1 cellular context compared by ENCODE assay signal in the genomic region with DNA sequence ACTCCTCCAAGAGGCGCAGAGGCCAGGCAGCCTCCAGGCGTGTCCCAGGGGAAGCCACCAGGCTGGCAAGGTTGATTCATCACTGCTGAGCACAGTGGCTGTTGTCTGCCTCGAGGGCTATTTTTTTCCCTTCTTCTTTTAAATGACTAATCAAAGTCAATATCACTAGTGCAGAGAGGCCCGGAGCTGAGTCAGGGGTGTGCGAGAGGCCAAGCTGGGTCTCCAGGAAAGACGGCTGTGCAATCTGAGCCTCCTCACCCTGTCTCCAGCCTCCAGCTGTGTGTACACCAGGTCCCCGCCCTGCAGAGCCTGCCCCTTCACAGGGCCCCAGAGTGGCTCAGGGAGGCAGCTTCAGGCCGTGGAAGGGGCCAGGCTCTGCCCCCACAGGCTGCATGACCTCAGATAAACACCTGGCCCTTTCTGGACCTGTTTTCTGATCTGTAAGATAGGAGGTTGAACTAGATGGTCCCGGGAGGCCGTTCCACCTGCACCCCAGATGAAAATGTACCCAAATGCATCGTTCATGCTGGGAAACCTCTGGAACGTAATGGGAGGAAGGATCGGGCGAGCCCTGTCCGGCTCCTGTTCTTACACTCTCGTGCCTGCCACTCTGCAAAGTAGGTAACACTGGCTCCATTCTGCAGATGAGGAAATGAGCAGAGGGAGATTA.
TF ChIP-seq lines count a peak whose summit lies in the region.

No MANE protein-coding gene starts in this region.

TF ChIP-seq in HepG2, 621 proteins besides CTCF, POLR2A, EP300 and RAD21 (continued from another document and continues in another):
- TF ChIP-seq PAXIP1 (CRISPR knock-in tag; conservative IDR thresholded peaks at IDR 0.05), result peak; percentile 87
- no peak for TF ChIP-seq ZFP90 (CRISPR knock-in tag; IDR thresholded peaks at IDR 0.05; ENCODE audit: borderline replicate concordance)
- TF ChIP-seq KDM2A (CRISPR knock-in tag; IDR thresholded peaks at IDR 0.05; ENCODE audit: borderline replicate concordance, low read depth), result 0 out of 2 replicates have a peak, but pooled peaks have one; percentile 47
- TF ChIP-seq FOSL1 (CRISPR knock-in tag; IDR thresholded peaks at IDR 0.05; ENCODE audit: borderline replicate concordance), result peak; percentile 56; the same call in 1 of the 2 replicates
- TF ChIP-seq, protein P1, sequence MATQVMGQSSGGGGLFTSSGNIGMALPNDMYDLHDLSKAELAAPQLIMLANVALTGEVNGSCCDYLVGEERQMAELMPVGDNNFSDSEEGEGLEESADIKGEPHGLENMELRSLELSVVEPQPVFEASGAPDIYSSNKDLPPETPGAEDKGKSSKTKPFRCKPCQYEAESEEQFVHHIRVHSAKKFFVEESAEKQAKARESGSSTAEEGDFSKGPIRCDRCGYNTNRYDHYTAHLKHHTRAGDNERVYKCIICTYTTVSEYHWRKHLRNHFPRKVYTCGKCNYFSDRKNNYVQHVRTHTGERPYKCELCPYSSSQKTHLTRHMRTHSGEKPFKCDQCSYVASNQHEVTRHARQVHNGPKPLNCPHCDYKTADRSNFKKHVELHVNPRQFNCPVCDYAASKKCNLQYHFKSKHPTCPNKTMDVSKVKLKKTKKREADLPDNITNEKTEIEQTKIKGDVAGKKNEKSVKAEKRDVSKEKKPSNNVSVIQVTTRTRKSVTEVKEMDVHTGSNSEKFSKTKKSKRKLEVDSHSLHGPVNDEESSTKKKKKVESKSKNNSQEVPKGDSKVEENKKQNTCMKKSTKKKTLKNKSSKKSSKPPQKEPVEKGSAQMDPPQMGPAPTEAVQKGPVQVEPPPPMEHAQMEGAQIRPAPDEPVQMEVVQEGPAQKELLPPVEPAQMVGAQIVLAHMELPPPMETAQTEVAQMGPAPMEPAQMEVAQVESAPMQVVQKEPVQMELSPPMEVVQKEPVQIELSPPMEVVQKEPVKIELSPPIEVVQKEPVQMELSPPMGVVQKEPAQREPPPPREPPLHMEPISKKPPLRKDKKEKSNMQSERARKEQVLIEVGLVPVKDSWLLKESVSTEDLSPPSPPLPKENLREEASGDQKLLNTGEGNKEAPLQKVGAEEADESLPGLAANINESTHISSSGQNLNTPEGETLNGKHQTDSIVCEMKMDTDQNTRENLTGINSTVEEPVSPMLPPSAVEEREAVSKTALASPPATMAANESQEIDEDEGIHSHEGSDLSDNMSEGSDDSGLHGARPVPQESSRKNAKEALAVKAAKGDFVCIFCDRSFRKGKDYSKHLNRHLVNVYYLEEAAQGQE (IDR thresholded peaks at IDR 0.05; ENCODE audit: borderline replicate concordance in 1 of 2, low read depth in 1 of 2, low read length in 2 of 2), result peak in 1 of 2 experiments; percentile 56; a peak in 1 of 4 replicates
- TF ChIP-seq, protein P2, sequence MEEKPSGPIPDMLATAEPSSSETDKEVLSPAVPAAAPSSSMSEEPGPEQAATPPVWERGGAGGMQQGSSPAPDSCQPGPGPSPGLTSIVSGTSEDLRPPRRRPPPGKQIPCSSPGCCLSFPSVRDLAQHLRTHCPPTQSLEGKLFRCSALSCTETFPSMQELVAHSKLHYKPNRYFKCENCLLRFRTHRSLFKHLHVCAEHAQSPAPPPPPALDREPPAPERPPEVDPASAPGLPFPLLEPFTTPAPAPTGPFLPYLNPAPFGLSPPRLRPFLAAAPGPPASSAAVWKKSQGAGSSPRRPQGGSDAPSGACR (CRISPR knock-in tag; IDR thresholded peaks at IDR 0.05), result no peak
- TF ChIP-seq, protein P3, sequence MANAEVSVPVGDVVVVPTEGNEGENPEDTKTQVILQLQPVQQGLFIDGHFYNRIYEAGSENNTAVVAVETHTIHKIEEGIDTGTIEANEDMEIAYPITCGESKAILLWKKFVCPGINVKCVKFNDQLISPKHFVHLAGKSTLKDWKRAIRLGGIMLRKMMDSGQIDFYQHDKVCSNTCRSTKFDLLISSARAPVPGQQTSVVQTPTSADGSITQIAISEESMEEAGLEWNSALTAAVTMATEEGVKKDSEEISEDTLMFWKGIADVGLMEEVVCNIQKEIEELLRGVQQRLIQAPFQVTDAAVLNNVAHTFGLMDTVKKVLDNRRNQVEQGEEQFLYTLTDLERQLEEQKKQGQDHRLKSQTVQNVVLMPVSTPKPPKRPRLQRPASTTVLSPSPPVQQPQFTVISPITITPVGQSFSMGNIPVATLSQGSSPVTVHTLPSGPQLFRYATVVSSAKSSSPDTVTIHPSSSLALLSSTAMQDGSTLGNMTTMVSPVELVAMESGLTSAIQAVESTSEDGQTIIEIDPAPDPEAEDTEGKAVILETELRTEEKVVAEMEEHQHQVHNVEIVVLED (CRISPR knock-in tag; IDR thresholded peaks at IDR 0.05; ENCODE audit: borderline replicate concordance), result peak; percentile 29; the same call in 1 of the 2 replicates
- TF ChIP-seq ZNF558 (CRISPR knock-in tag; IDR thresholded peaks at IDR 0.05; ENCODE audit: borderline replicate concordance), result no peak
- TF ChIP-seq, protein P4, sequence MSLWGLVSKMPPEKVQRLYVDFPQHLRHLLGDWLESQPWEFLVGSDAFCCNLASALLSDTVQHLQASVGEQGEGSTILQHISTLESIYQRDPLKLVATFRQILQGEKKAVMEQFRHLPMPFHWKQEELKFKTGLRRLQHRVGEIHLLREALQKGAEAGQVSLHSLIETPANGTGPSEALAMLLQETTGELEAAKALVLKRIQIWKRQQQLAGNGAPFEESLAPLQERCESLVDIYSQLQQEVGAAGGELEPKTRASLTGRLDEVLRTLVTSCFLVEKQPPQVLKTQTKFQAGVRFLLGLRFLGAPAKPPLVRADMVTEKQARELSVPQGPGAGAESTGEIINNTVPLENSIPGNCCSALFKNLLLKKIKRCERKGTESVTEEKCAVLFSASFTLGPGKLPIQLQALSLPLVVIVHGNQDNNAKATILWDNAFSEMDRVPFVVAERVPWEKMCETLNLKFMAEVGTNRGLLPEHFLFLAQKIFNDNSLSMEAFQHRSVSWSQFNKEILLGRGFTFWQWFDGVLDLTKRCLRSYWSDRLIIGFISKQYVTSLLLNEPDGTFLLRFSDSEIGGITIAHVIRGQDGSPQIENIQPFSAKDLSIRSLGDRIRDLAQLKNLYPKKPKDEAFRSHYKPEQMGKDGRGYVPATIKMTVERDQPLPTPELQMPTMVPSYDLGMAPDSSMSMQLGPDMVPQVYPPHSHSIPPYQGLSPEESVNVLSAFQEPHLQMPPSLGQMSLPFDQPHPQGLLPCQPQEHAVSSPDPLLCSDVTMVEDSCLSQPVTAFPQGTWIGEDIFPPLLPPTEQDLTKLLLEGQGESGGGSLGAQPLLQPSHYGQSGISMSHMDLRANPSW (CRISPR knock-in tag; IDR thresholded peaks at IDR 0.05; ENCODE audit: borderline replicate concordance), result no peak
- TF ChIP-seq ZNF556 (CRISPR knock-in tag; IDR thresholded peaks at IDR 0.05; ENCODE audit: borderline replicate concordance), result no peak
- TF ChIP-seq, protein P5, sequence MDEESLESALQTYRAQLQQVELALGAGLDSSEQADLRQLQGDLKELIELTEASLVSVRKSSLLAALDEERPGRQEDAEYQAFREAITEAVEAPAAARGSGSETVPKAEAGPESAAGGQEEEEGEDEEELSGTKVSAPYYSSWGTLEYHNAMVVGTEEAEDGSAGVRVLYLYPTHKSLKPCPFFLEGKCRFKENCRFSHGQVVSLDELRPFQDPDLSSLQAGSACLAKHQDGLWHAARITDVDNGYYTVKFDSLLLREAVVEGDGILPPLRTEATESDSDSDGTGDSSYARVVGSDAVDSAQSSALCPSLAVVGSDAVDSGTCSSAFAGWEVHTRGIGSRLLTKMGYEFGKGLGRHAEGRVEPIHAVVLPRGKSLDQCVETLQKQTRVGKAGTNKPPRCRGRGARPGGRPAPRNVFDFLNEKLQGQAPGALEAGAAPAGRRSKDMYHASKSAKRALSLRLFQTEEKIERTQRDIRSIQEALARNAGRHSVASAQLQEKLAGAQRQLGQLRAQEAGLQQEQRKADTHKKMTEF (CRISPR knock-in tag; IDR thresholded peaks at IDR 0.05), result peak; percentile 91
- peak; percentile 63; the same call in 1 of the 2 replicates for TF ChIP-seq FOXO1 (CRISPR knock-in tag; IDR thresholded peaks at IDR 0.05)
- TF ChIP-seq ZNF598 (CRISPR knock-in tag; IDR thresholded peaks at IDR 0.05; ENCODE audit: borderline replicate concordance), result peak; percentile 51; the same call in 1 of the 2 replicates
- TF ChIP-seq, protein P6, sequence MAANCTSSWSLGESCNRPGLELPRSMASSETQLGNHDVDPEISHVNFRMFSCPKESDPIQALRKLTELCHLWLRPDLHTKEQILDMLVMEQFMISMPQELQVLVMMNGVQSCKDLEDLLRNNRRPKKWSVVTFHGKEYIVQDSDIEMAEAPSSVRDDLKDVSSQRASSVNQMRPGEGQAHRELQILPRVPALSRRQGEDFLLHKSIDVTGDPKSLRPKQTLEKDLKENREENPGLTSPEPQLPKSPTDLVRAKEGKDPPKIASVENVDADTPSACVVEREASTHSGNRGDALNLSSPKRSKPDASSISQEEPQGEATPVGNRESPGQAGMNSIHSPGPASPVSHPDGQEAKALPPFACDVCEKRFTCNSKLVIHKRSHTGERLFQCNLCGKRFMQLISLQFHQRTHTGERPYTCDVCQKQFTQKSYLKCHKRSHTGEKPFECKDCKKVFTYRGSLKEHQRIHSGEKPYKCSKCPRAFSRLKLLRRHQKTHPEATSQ (CRISPR knock-in tag; IDR thresholded peaks at IDR 0.05; ENCODE audit: borderline replicate concordance), result no peak
- 0 out of 2 replicates have a peak, but pooled peaks have one; percentile 53 for TF ChIP-seq REPIN1 (CRISPR knock-in tag; IDR thresholded peaks at IDR 0.05; ENCODE audit: borderline replicate concordance, low read depth)
- peak; percentile 56; the same call in 1 of the 3 replicates for TF ChIP-seq MXI1 (IDR thresholded peaks at IDR 0.05; ENCODE audit: borderline replicate concordance, low read depth, low read length)
- TF ChIP-seq MTF2 (CRISPR knock-in tag; IDR thresholded peaks at IDR 0.05; ENCODE audit: borderline replicate concordance), result no peak
- no peak for TF ChIP-seq POLR2G (IDR thresholded peaks at IDR 0.05; ENCODE audit: low read depth, low read length)
- TF ChIP-seq PHF8 (CRISPR knock-in tag; IDR thresholded peaks at IDR 0.05), result 0 out of 2 replicates have a peak, but pooled peaks have one; percentile 15
- TF ChIP-seq HOXA5 (CRISPR knock-in tag; IDR thresholded peaks at IDR 0.05), result no peak
- peak; percentile 52 to 72; a peak in 3 of 4 replicates for TF ChIP-seq NR2F1 (CRISPR knock-in tag; IDR thresholded peaks at IDR 0.05)
- no peak for TF ChIP-seq ZNF33B (CRISPR knock-in tag; IDR thresholded peaks at IDR 0.05)
- no peak for TF ChIP-seq IRF1 (CRISPR knock-in tag; IDR thresholded peaks at IDR 0.05; ENCODE audit: low read depth)
- TF ChIP-seq, protein P7, sequence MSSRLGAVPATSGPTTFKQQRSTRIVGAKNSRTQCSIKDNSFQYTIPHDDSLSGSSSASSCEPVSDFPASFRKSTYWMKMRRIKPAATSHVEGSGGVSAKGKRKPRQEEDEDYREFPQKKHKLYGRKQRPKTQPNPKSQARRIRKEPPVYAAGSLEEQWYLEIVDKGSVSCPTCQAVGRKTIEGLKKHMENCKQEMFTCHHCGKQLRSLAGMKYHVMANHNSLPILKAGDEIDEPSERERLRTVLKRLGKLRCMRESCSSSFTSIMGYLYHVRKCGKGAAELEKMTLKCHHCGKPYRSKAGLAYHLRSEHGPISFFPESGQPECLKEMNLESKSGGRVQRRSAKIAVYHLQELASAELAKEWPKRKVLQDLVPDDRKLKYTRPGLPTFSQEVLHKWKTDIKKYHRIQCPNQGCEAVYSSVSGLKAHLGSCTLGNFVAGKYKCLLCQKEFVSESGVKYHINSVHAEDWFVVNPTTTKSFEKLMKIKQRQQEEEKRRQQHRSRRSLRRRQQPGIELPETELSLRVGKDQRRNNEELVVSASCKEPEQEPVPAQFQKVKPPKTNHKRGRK (CRISPR knock-in tag; IDR thresholded peaks at IDR 0.05), result no peak
- TF ChIP-seq ZNF124 (CRISPR knock-in tag; IDR thresholded peaks at IDR 0.05), result no peak
- TF ChIP-seq HDAC1 (CRISPR knock-in tag; IDR thresholded peaks at IDR 0.05), result peak; percentile 54
- 0 out of 2 replicates have a peak, but pooled peaks have one; percentile 50 for TF ChIP-seq ZSCAN21 (CRISPR knock-in tag; IDR thresholded peaks at IDR 0.05; ENCODE audit: borderline replicate concordance)
- peak; percentile 46; the same call in 1 of the 2 replicates for TF ChIP-seq ZNF331 (CRISPR knock-in tag; IDR thresholded peaks at IDR 0.05)
